ENCODE assay signal across 1 cellular context in the genomic region with DNA sequence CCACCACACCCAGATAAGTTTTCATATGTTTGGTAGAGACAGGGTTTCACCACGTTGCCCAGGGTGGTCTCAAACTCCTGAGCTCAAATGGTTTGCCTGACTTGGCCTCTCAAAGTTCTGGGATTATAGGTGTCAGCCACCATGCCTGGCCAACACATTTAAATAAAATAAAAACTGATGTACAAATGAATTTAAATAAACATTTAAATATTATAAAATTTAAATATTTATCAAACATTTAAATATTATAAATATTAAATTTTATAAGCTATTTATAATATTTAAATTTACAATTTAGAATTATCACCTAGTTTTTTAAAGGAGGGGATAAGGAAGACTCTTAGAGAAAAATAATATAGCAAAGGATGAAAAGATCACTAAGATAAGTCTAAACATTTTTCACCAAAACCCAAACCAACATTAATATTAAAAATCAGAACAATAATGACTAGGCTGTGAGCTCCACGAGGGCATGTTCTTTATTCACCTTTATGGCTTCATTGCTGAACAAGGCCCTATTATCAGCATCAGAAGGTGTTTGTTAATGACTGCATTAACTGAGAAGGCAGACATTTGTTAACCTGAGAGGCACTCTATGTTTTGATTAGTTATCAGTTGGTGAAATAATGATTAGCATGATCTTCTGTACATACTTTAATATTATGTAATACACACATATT.
TF ChIP-seq lines count a peak whose summit lies in the region.

No MANE protein-coding gene starts in this region.

TF ChIP-seq in IMR-90, 13 proteins besides CTCF, POLR2A, EP300 and RAD21 (continued from another document):
- TF ChIP-seq, protein P1, sequence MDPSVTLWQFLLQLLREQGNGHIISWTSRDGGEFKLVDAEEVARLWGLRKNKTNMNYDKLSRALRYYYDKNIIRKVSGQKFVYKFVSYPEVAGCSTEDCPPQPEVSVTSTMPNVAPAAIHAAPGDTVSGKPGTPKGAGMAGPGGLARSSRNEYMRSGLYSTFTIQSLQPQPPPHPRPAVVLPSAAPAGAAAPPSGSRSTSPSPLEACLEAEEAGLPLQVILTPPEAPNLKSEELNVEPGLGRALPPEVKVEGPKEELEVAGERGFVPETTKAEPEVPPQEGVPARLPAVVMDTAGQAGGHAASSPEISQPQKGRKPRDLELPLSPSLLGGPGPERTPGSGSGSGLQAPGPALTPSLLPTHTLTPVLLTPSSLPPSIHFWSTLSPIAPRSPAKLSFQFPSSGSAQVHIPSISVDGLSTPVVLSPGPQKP (IDR thresholded peaks at IDR 0.05; ENCODE audit: borderline replicate concordance, low read depth, low read length): no peak
- no peak for TF ChIP-seq MXI1 (IDR thresholded peaks at IDR 0.05; ENCODE audit: borderline replicate concordance, low read depth, low read length)
